23 cellular contexts compared by ENCODE assay signal in the genomic region with DNA sequence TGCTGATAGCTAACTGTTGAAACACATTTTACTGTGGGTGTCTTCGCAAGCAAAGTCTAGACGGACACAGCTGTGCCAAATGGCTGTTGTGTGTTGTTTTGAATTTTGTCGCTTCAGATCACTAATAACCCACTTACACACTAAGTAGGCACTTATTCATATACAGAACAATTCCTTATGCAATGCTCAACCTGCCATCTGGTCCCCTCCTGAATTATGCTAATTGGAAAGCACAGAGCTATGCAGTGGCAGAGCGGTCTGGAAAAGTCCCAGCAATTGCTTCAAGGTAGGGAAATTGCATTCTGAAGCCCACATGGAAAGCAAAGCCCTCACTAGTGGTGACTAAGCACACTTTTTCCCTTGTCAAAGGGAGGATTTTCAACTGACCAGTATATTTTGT.
DNase-seq lines count a peak whose midpoint lies in the region; ATAC-seq lines count a peak whose summit lies in the region.
"Had no signal": no experiment of that assay in that cellular context is flagged by ENCODE, and none has a peak within 500 bp of the region (broad histone marks: within the 10 kb centered on the region; RNA-seq: fewer than 3 reads in every experiment).

No MANE protein-coding gene starts in this region.

- DNase-seq in D341Med (ENCODE audit: low spot score) (peak; percentile 51), NCI-H1105 treated with DMSO at 0.1 percent for 48 hours (lab: John Stamatoyannopoulos, UW) (peak; percentile 80), NCI-H524 treated with DMSO at 0.1 percent for 48 hours (lab: John Stamatoyannopoulos, UW) (peak; percentile 88), cerebellum (ENCODE audit: low spot score) (peak; percentile 74), MG63 (no peak), HPDE6-E6E7 (ENCODE audit: extremely low spot score) (no peak)
- DNase-seq: activated CD4-positive, alpha-beta T cell treated with anti-CD3 and anti-CD28 coated beads for 4 hours; activated CD8-positive, alpha-beta memory T cell treated with anti-CD3 and anti-CD28 coated beads for 24 hours; activated effector memory CD4-positive, alpha-beta T cell treated with Interleukin-2 at 50 U/mL for 16 hours; activated naive CD8-positive, alpha-beta T cell treated with anti-CD3 and anti-CD28 coated beads, Interleukin-2, amount 10 ng/mL, durations not matched to agents 7 days and 5 days; immature natural killer cell; IMR-90; mesenchymal stem cell; NCI-H1048; right lobe of liver; SIG-M5; stimulated activated CD4-positive, alpha-beta T cell treated with anti-CD3 and anti-CD28 coated beads, Interleukin-4, amount 100 ng/mL, for 24 hours; upper lobe of right lung had no signal

- H3K36me3 ChIP-seq in MG63 = no peaks in the 10 kb centered on the region
- H3K36me3 ChIP-seq: gastroesophageal sphincter, neural progenitor cell, right lobe of liver, suprapubic skin, upper lobe of right lung had no signal

- no peaks in the 10 kb centered on the region for H3K9me3 ChIP-seq in MG63
- H3K9me3 ChIP-seq: gastroesophageal sphincter, right lobe of liver, suprapubic skin, upper lobe of right lung had no signal

- no peak for ATAC-seq in GM21717 (IDR thresholded peaks at IDR 0.05; ENCODE audit: unreplicated experiment)
- ATAC-seq: gastroesophageal sphincter; right lobe of liver; stimulated activated memory B cell treated with anti-CD40 and anti-IgM and Interleukin-4, amounts not matched to agents 10 μg/mL and 1 μg/mL and 100 μg/mL, for 72 hours; upper lobe of right lung had no signal

- no peaks in the 10 kb centered on the region for H3K27me3 ChIP-seq in MG63
- H3K27me3 ChIP-seq: gastroesophageal sphincter, neural progenitor cell, right lobe of liver, suprapubic skin, upper lobe of right lung had no signal

- no peak overlapping the region for H3K4me3 ChIP-seq in MG63
- H3K4me3 ChIP-seq: gastroesophageal sphincter, neural progenitor cell, right lobe of liver, suprapubic skin, upper lobe of right lung had no signal

Comparison
In these comparisons a context has a peak if more than half of its experiments do, and no peak if none do; other contexts are left out.
1. DNase-seq: peak in D341Med (single experiment), NCI-H1105 treated with DMSO at 0.1 percent for 48 hours (single experiment), NCI-H524 treated with DMSO at 0.1 percent for 48 hours (single experiment) and cerebellum (single experiment); none in MG63 (single experiment) and HPDE6-E6E7 (single experiment).